27 cellular contexts compared by ENCODE assay signal in the genomic region with DNA sequence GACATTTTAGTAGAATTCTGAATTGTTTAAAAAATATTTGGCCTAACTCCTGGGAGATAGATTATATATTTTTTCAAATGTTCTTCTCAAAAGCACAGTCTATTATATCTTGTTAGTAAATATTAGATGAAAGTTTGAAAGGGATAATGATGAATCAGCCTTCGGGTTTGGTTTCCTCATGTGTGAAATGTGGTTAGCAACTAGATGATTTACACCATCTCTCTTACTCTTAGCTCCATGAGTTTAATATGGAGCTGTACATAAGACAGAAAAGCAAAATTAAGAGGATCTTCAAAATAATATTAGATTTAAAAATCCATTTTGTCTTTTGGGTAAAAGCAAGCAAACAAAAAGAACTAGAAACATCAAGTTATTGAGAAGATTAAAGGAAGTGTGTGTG.
"Had no signal": no experiment of that assay in that cellular context is flagged by ENCODE, and none has a peak within 500 bp of the region (broad histone marks: within the 10 kb centered on the region; RNA-seq: fewer than 3 reads in every experiment).

No MANE protein-coding gene starts in this region.

- H3K4me3 Mint-ChIP-seq: naive thymus-derived CD8-positive, alpha-beta T cell; nephron; neural crest cell; stimulated activated naive B cell treated with anti-CD40 and anti-IgM and Interleukin-4, amounts not matched to agents 10 μg/mL and 1 μg/mL and 100 μg/mL, for 72 hours; stimulated activated naive CD8-positive, alpha-beta T cell treated with anti-CD3 and anti-CD28 coated beads, Interleukin-15, Interleukin-2, amounts not matched to agents 100 ng/mL and 50 ng/mL, for 24 hours; type B pancreatic cell had no signal

- H3K27ac ChIP-seq: lower lobe of right lung, pancreas, prostate gland, skin epidermis, tibial nerve, uterus had no signal

- H3K9me3 Mint-ChIP-seq: naive thymus-derived CD8-positive, alpha-beta T cell; nephron; type B pancreatic cell had no signal

- H3K27ac Mint-ChIP-seq: naive thymus-derived CD8-positive, alpha-beta T cell; nephron; stimulated activated naive B cell treated with anti-CD40 and anti-IgM and Interleukin-4, amounts not matched to agents 10 μg/mL and 1 μg/mL and 100 μg/mL, for 72 hours; stimulated activated naive CD8-positive, alpha-beta T cell treated with anti-CD3 and anti-CD28 coated beads, Interleukin-15, Interleukin-2, amounts not matched to agents 100 ng/mL and 50 ng/mL, for 24 hours; type B pancreatic cell had no signal

- H3K4me3 ChIP-seq: lower lobe of right lung, pancreas, prostate gland, skin epidermis, tibial nerve, uterus had no signal

- DNase-seq: islet precursor cell; left cardiac atrium; lower lobe of right lung; mammary epithelial cell; mesenchymal stem cell; naive thymus-derived CD8-positive, alpha-beta T cell; nucleus accumbens; pancreas; posterior cingulate gyrus; retina; right cardiac atrium; stimulated activated CD4-positive, alpha-beta T cell treated with anti-CD3 and anti-CD28 coated beads, Interleukin-12 subunit alpha, Interleukin-12 subunit beta, amount 100 ng/mL, for 4 hours; stimulated activated CD4-positive, alpha-beta T cell treated with anti-CD3 and anti-CD28 coated beads, Interleukin-15, amount 100 ng/mL, for 24 hours; stimulated activated CD4-positive, alpha-beta T cell treated with anti-CD3 and anti-CD28 coated beads, Interleukin-2, amount 100 ng/mL, for 24 hours; stimulated activated CD4-positive, alpha-beta T cell treated with anti-CD3 and anti-CD28 coated beads, Interleukin-4, amount 100 ng/mL, for 1 hour; stimulated activated naive B cell treated with anti-CD40 and anti-IgM and Interleukin-4, amounts not matched to agents 10 μg/mL and 1 μg/mL and 100 μg/mL, for 72 hours; substantia nigra; uterus had no signal

- H3K27me3 ChIP-seq: pancreas, tibial nerve, uterus had no signal

- H3K36me3 ChIP-seq: lower lobe of right lung, pancreas, prostate gland, tibial nerve, uterus had no signal

- H3K4me1 ChIP-seq: lower lobe of right lung, pancreas, prostate gland, tibial nerve, uterus had no signal

- H3K9me3 ChIP-seq: lower lobe of right lung, pancreas, prostate gland, tibial nerve, uterus had no signal

- H3K4me1 Mint-ChIP-seq: stimulated activated naive B cell treated with anti-CD40 and anti-IgM and Interleukin-4, amounts not matched to agents 10 μg/mL and 1 μg/mL and 100 μg/mL, for 72 hours had no signal

- ATAC-seq: left cardiac atrium; left lobe of liver; lower lobe of right lung; naive thymus-derived CD8-positive, alpha-beta T cell; pancreas; right cardiac atrium; sciatic nerve; stimulated activated naive B cell treated with anti-CD40 and anti-IgM and Interleukin-4, amounts not matched to agents 10 μg/mL and 1 μg/mL and 100 μg/mL, for 72 hours had no signal
